28 cellular contexts compared by ENCODE assay signal in genomic region chr2:231174211-231174651, GRCh38. TPM values are rescaled to one million over a fixed set of nuclear protein-coding genes. Genes with fewer than 3 reads are reported as not detected.
DNase-seq lines count a peak whose midpoint lies in the region; ATAC-seq and TF ChIP-seq lines count a peak whose summit lies in the region.
"Had no signal": no experiment of that assay in that cellular context is flagged by ENCODE, and none has a peak within 500 bp of the region (broad histone marks: within the 10 kb centered on the region; RNA-seq: fewer than 3 reads in every experiment).

No MANE protein-coding gene starts in this region.

- no peak overlapping the region for H3K4me3 ChIP-seq in adipocyte (ENCODE audit: low read length)
- H3K4me3 ChIP-seq in right lobe of liver: no peak overlapping the region
- H3K4me3 ChIP-seq: A549, body of pancreas, heart left ventricle, skin epidermis, transverse colon had no signal

- ATAC-seq in stimulated activated naive CD8-positive, alpha-beta T cell treated with anti-CD3 and anti-CD28 coated beads, Interleukin-15, Interleukin-2, amounts not matched to agents 100 U/mL and 50 U/mL, for 24 hours: no peak
- ATAC-seq in right lobe of liver: peak; percentile 40 to 71 (median 52)
- ATAC-seq in stimulated activated effector memory CD8-positive, alpha-beta T cell treated with anti-CD3 and anti-CD28 coated beads, Interleukin-12 subunit alpha, Interleukin-12 subunit beta, amount 100 ng/mL, for 72 hours: no peak
- ATAC-seq: A549; activated CD8-positive, alpha-beta memory T cell treated with anti-CD3 and anti-CD28 coated beads, Interleukin-2, amount 10 ng/mL, durations not matched to agents 7 days and 5 days; body of pancreas had no signal

- 37% methylated on average over 2 of the region's 2 CpGs for WGBS in right lobe of liver (ENCODE audit: insufficient coverage, low coverage, low lambda C conversion rate, missing lambda C conversion rate)

- intact Hi-C loops in right lobe of liver (cut with DNase I): no loop called here
- intact Hi-C loops in head of caudate nucleus (cut with DNase I): no loop called here

- H3K36me3 ChIP-seq in adipocyte (ENCODE audit: control insufficient read depth, insufficient read depth, low read length, severe bottlenecking): peaks cover 67% of the 10 kb centered on the region
- H3K36me3 ChIP-seq in right lobe of liver: peaks cover 0 to 29% (median 2%) of the 10 kb centered on the region in 4 donors

- H3K27ac Mint-ChIP-seq in stimulated activated naive CD8-positive, alpha-beta T cell treated with anti-CD3 and anti-CD28 coated beads, Interleukin-15, Interleukin-2, amounts not matched to agents 100 ng/mL and 50 ng/mL, for 24 hours: peak overlapping the region; percentile 14
- H3K27ac Mint-ChIP-seq in stimulated activated effector memory CD8-positive, alpha-beta T cell treated with anti-CD3 and anti-CD28 coated beads, Interleukin-12 subunit alpha, Interleukin-12 subunit beta, amount 100 ng/mL, for 72 hours: no peak overlapping the region
- H3K27ac Mint-ChIP-seq: activated CD8-positive, alpha-beta memory T cell treated with anti-CD3 and anti-CD28 coated beads, Interleukin-2, amount 10 ng/mL, durations not matched to agents 7 days and 5 days; B cell; CD8-positive, alpha-beta memory T cell had no signal

- H3K9me3 Mint-ChIP-seq in stimulated activated naive CD8-positive, alpha-beta T cell treated with anti-CD3 and anti-CD28 coated beads, Interleukin-15, Interleukin-2, amounts not matched to agents 100 ng/mL and 50 ng/mL, for 24 hours: no peaks in the 10 kb centered on the region
- H3K9me3 Mint-ChIP-seq in stimulated activated effector memory CD8-positive, alpha-beta T cell treated with anti-CD3 and anti-CD28 coated beads, Interleukin-12 subunit alpha, Interleukin-12 subunit beta, amount 100 ng/mL, for 72 hours: no peaks in the 10 kb centered on the region
- H3K9me3 Mint-ChIP-seq: CD8-positive, alpha-beta memory T cell had no signal

- H3K27me3 Mint-ChIP-seq in stimulated activated naive CD8-positive, alpha-beta T cell treated with anti-CD3 and anti-CD28 coated beads, Interleukin-15, Interleukin-2, amounts not matched to agents 100 ng/mL and 50 ng/mL, for 24 hours: no peaks in the 10 kb centered on the region
- H3K27me3 Mint-ChIP-seq: activated CD8-positive, alpha-beta memory T cell treated with anti-CD3 and anti-CD28 coated beads, Interleukin-2, amount 10 ng/mL, durations not matched to agents 7 days and 5 days; B cell; CD8-positive, alpha-beta memory T cell; naive B cell had no signal

- no peak for TF ChIP-seq POLR2A in right lobe of liver (IDR thresholded peaks at IDR 0.05)

- H3K4me1 Mint-ChIP-seq in stimulated activated naive CD8-positive, alpha-beta T cell treated with anti-CD3 and anti-CD28 coated beads, Interleukin-15, Interleukin-2, amounts not matched to agents 100 ng/mL and 50 ng/mL, for 24 hours (ENCODE audit: low read depth): peaks cover 21% of the 10 kb centered on the region
- peaks cover 8% of the 10 kb centered on the region for H3K4me1 Mint-ChIP-seq in stimulated activated effector memory CD8-positive, alpha-beta T cell treated with anti-CD3 and anti-CD28 coated beads, Interleukin-12 subunit alpha, Interleukin-12 subunit beta, amount 100 ng/mL, for 72 hours

- H3K27ac ChIP-seq in right lobe of liver: no peak overlapping the region
- H3K27ac ChIP-seq: A549, body of pancreas, transverse colon had no signal

- no peaks in the 10 kb centered on the region for H3K27me3 ChIP-seq in adipocyte (replicated peaks; ENCODE audit: control insufficient read depth, insufficient read depth, low read length)
- no peaks in the 10 kb centered on the region for H3K27me3 ChIP-seq in right lobe of liver
- H3K27me3 ChIP-seq: body of pancreas, heart left ventricle, transverse colon had no signal

- peaks cover 64% of the 10 kb centered on the region for H3K36me3 Mint-ChIP-seq in stimulated activated naive CD8-positive, alpha-beta T cell treated with anti-CD3 and anti-CD28 coated beads, Interleukin-15, Interleukin-2, amounts not matched to agents 100 ng/mL and 50 ng/mL, for 24 hours (ENCODE audit: low read depth)
- H3K36me3 Mint-ChIP-seq in stimulated activated effector memory CD8-positive, alpha-beta T cell treated with anti-CD3 and anti-CD28 coated beads, Interleukin-12 subunit alpha, Interleukin-12 subunit beta, amount 100 ng/mL, for 72 hours: peaks cover 73% of the 10 kb centered on the region

- H3K4me1 ChIP-seq in adipocyte (ENCODE audit: control insufficient read depth, insufficient read depth, low read length) (peaks cover 36% of the 10 kb centered on the region), right lobe of liver (peaks cover 0 to under 1% (median 0%) of the 10 kb centered on the region in 4 donors)
- H3K4me1 ChIP-seq: A549, body of pancreas had no signal

- H3K9ac ChIP-seq in adipocyte (ENCODE audit: low read length): peak overlapping the region; percentile 56

- no peak for TF ChIP-seq CTCF in right lobe of liver (IDR thresholded peaks at IDR 0.05)

- H3K4me3 Mint-ChIP-seq in stimulated activated naive CD8-positive, alpha-beta T cell treated with anti-CD3 and anti-CD28 coated beads, Interleukin-15, Interleukin-2, amounts not matched to agents 100 ng/mL and 50 ng/mL, for 24 hours: no peak overlapping the region
- no peak overlapping the region for H3K4me3 Mint-ChIP-seq in stimulated activated effector memory CD8-positive, alpha-beta T cell treated with anti-CD3 and anti-CD28 coated beads, Interleukin-12 subunit alpha, Interleukin-12 subunit beta, amount 100 ng/mL, for 72 hours
- H3K4me3 Mint-ChIP-seq: activated CD8-positive, alpha-beta memory T cell treated with anti-CD3 and anti-CD28 coated beads, Interleukin-2, amount 10 ng/mL, durations not matched to agents 7 days and 5 days; B cell; CD8-positive, alpha-beta memory T cell; naive B cell had no signal

- H3K9me3 ChIP-seq in adipocyte (ENCODE audit: control insufficient read depth, low read length) (no peaks in the 10 kb centered on the region), right lobe of liver (no peaks in the 10 kb centered on the region)
- H3K9me3 ChIP-seq: A549, body of pancreas, heart left ventricle, transverse colon had no signal

- no peak for DNase-seq in stimulated activated naive CD8-positive, alpha-beta T cell treated with anti-CD3 and anti-CD28 coated beads, Interleukin-15, Interleukin-2, amounts not matched to agents 100 U/mL and 50 U/mL, for 24 hours
- DNase-seq in adipocyte (ENCODE audit: low read depth) (no peak), right lobe of liver (no peak), head of caudate nucleus (no peak), middle frontal gyrus (ENCODE audit: extremely low spot score, low spot score) (no peak)
- DNase-seq in activated CD4-positive, alpha-beta T cell treated with anti-CD3 and anti-CD28 coated beads for 4 hours: no peak
- no peak for DNase-seq in stimulated activated effector memory CD8-positive, alpha-beta T cell treated with anti-CD3 and anti-CD28 coated beads, Interleukin-12 subunit alpha, Interleukin-12 subunit beta, amount 100 ng/mL, for 72 hours (ENCODE audit: low spot score in 2 of 2)
- DNase-seq: activated CD8-positive, alpha-beta memory T cell treated with anti-CD3 and anti-CD28 coated beads, Interleukin-2, amount 10 ng/mL, durations not matched to agents 7 days and 5 days; activated naive CD4-positive, alpha-beta T cell; activated T-cell treated with anti-CD3 and anti-CD28 coated beads, Interleukin-2, amount 50 U/mL, for 48 hours; body of pancreas; CD8-positive, alpha-beta memory T cell; GDM1; H7; heart left ventricle; kidney glomerular epithelial cell; mesendoderm; naive B cell; NCI-H1436 treated with DMSO at 0.1 percent for 48 hours; occipital lobe; stimulated activated CD4-positive, alpha-beta T cell treated with anti-CD3 and anti-CD28 coated beads, Interleukin-1b, Interleukin-23, amount 100 ng/mL, for 48 hours; stimulated activated CD8-positive, alpha-beta memory T cell treated with anti-CD3 and anti-CD28 coated beads, Interleukin-4, amount 100 ng/mL, for 48 hours; transverse colon had no signal

RNA-seq across cellular contexts. Expression of gene ARMC9, which starts 24.2 kb away (rescaled TPM):
- total RNA-seq in right lobe of liver: 1 to 10 TPM; 1.5 to 7.7 (median 2.4) TPM

RNA-seq across cellular contexts. Expression of gene HTR2B, which starts 49.4 kb away (rescaled TPM):
- under 1 TPM; 0.09 to 0.99 (median 0.45) TPM for total RNA-seq in right lobe of liver
- total RNA-seq: activated CD8-positive, alpha-beta memory T cell treated with anti-CD3 and anti-CD28 coated beads, Interleukin-2, amount 10 ng/mL, durations not matched to agents 7 days and 5 days; B cell; body of pancreas; CD8-positive, alpha-beta memory T cell; H7; NCI-H460 had no signal

Comparison
In these comparisons a context has a peak if more than half of its experiments do, and no peak if none do; other contexts are left out.
1. ATAC-seq: peak in right lobe of liver (4 of 4); none in stimulated activated naive CD8-positive, alpha-beta T cell treated with anti-CD3 and anti-CD28 coated beads, Interleukin-15, Interleukin-2, amounts not matched to agents 100 U/mL and 50 U/mL, for 24 hours (single experiment) and stimulated activated effector memory CD8-positive, alpha-beta T cell treated with anti-CD3 and anti-CD28 coated beads, Interleukin-12 subunit alpha, Interleukin-12 subunit beta, amount 100 ng/mL, for 72 hours (single experiment).